Comparison of ENCODE assay signal across 8 cellular contexts in genomic region chr3:149512073-149512782, GRCh38. TPM values are rescaled to one million over a fixed set of nuclear protein-coding genes. Genes with fewer than 3 reads are reported as not detected.
DNase-seq lines count a peak whose midpoint lies in the region; ATAC-seq and TF ChIP-seq lines count a peak whose summit lies in the region.

No MANE protein-coding gene starts in this region.

- no peaks in the 10 kb centered on the region for H3K27me3 ChIP-seq in body of pancreas

- H3K9me3 ChIP-seq in body of pancreas = no peaks in the 10 kb centered on the region

- H3K36me3 Mint-ChIP-seq in immature natural killer cell = no peaks in the 10 kb centered on the region

- peaks cover 5 to 10% (median 7%) of the 10 kb centered on the region in 3 donors for H3K27me3 Mint-ChIP-seq in immature natural killer cell (ENCODE audit: low read depth in 3 of 3)

- no peak overlapping the region for H3K27ac Mint-ChIP-seq in immature natural killer cell

- peaks cover 22% of the 10 kb centered on the region for H3K4me1 ChIP-seq in body of pancreas

- WGBS in body of pancreas, 2 donors = 10 to 13% methylated on average over 9 of the region's 9 CpGs

- no peak overlapping the region for H3K4me3 ChIP-seq in body of pancreas

- no peak for TF ChIP-seq POLR2A in body of pancreas (IDR thresholded peaks at IDR 0.05)

- intact Hi-C loops in body of pancreas (cut with DNase I) = loop anchor here (10.0 kb wide), 1 partner anchor 203 kb away; no protein-coding TSS in a partner anchor

- H3K27ac ChIP-seq in body of pancreas = no peak overlapping the region

- DNase-seq in NK-92 treated with Interleukin-12 subunit alpha and Interleukin-12 subunit beta, amount 100 ng/mL, for 24 hours (lab: John Stamatoyannopoulos, UW) = peak; percentile 51
- DNase-seq in NK-92 (lab: John Stamatoyannopoulos, UW; ENCODE audit: unreplicated experiment) (no peak), HPDE6-E6E7 (ENCODE audit: extremely low spot score) (peak; percentile 69), NOMO-1 treated with dmso at 0.1 percent for 144 hours (lab: John Stamatoyannopoulos, UW; ENCODE audit: unreplicated experiment) (peak; percentile 27), body of pancreas (peak; percentile 70 to 79 (median 77)), immature natural killer cell (peak; percentile 39 to 53 (median 53))
- peak; percentile 19 for DNase-seq in stimulated activated CD4-positive, alpha-beta T cell treated with anti-CD3 and anti-CD28 coated beads, Interleukin-1b, Interleukin-23, amount 100 ng/mL, for 48 hours

- H3K36me3 ChIP-seq in body of pancreas (replicated peaks in 1 of 2; ENCODE audit: insufficient read depth in 1 of 2, low read depth in 2 of 2) = no peaks in the 10 kb centered on the region

- no peaks in the 10 kb centered on the region for H3K9me3 Mint-ChIP-seq in immature natural killer cell

- peaks cover 20 to 21% of the 10 kb centered on the region in 2 donors for H3K4me1 Mint-ChIP-seq in immature natural killer cell

- peak; percentile 54 to 87 (median 85) for TF ChIP-seq CTCF in body of pancreas (IDR thresholded peaks at IDR 0.05)

- H3K4me3 Mint-ChIP-seq in immature natural killer cell = peak overlapping the region in 1 of 5 donors; percentile 9

- ATAC-seq in GM21423 (IDR thresholded peaks at IDR 0.05; ENCODE audit: unreplicated experiment) = peak; percentile 62
- ATAC-seq in body of pancreas = peak; percentile 85

RNA-seq across cellular contexts. Expression of gene TM4SF4, which starts 37.7 kb away (rescaled TPM):
- 100 to 1,000 TPM in 1 of 2 donors, 10 to 100 TPM in 1; 53.2 to 149 TPM for total RNA-seq in body of pancreas
- not detected for polyA plus RNA-seq in immature natural killer cell
